19 cellular contexts compared by ENCODE assay signal in genomic region chr1:102726417-102726816, GRCh38.
"Had no signal": no experiment of that assay in that cellular context is flagged by ENCODE, and none has a peak within 500 bp of the region (broad histone marks: within the 10 kb centered on the region; RNA-seq: fewer than 3 reads in every experiment).

No MANE protein-coding gene starts in this region.

- H3K9me3 ChIP-seq: esophagus muscularis mucosa, gastrocnemius medialis, heart right ventricle, left lung, lower lobe of right lung had no signal

- DNase-seq: dermis blood vessel endothelial cell; dorsolateral prefrontal cortex; effector CD4-positive, alpha-beta T cell; effector memory CD4-positive, alpha-beta T cell; foreskin fibroblast; foreskin melanocyte; gastrocnemius medialis; glutamatergic neuron; head of caudate nucleus; heart right ventricle; hippocampal formation; left cardiac atrium; left lung; left ventricle myocardium superior; lower lobe of right lung; mesenchymal stem cell; midbrain had no signal

- H3K4me3 ChIP-seq: coronary artery, dorsolateral prefrontal cortex, esophagus muscularis mucosa, gastrocnemius medialis, heart right ventricle, left lung, lower lobe of right lung had no signal

- H3K36me3 ChIP-seq: esophagus muscularis mucosa, gastrocnemius medialis, heart right ventricle, left lung, lower lobe of right lung had no signal

- H3K27ac ChIP-seq: coronary artery, dorsolateral prefrontal cortex, esophagus muscularis mucosa, gastrocnemius medialis, heart right ventricle, left lung, lower lobe of right lung had no signal

- H3K27me3 ChIP-seq: esophagus muscularis mucosa, gastrocnemius medialis, heart right ventricle, left lung had no signal

- H3K4me1 ChIP-seq: esophagus muscularis mucosa, gastrocnemius medialis, heart right ventricle, left lung, lower lobe of right lung had no signal
